In genomic region chr2:238015705-238016104, GRCh38 we compare ENCODE assay signal across 14 cellular contexts. TPM values are rescaled to one million over a fixed set of nuclear protein-coding genes. Genes with fewer than 3 reads are reported as not detected.
DNase-seq lines count a peak whose midpoint lies in the region; ATAC-seq, FAIRE-seq and TF ChIP-seq lines count a peak whose summit lies in the region.
"Had no signal": no experiment of that assay in that cellular context is flagged by ENCODE, and none has a peak within 500 bp of the region (broad histone marks: within the 10 kb centered on the region; RNA-seq: fewer than 3 reads in every experiment).

No MANE protein-coding gene starts in this region.

- no TSS peak for BruUV-seq in GM12878 (replicated peaks; lab: Mats Ljungman, UMichigan)

- CTCF ChIA-PET in GM12878 (lab: Yijun Ruan, JAX), result interaction anchor here (0.6 to 1.7 kb wide), 8 partner anchors 13 to 158 kb away, joined by 3 to 9 read pairs (median 4); no protein-coding TSS in a partner anchor

- TF ChIP-seq CTCF in GM23338 (conservative IDR thresholded peaks at IDR 0.05; ENCODE audit: low read depth in 2 of 2) (peak; percentile 43 to 54), GM12878 (IDR thresholded peaks at IDR 0.05 in 2 of 3, conservative IDR thresholded peaks at IDR 0.05 in 1 of 3; ENCODE audit: control insufficient read depth in 2 of 3, extremely low read depth in 1 of 3, insufficient read depth in 1 of 3, low read depth in 3 of 3, low read length in 3 of 3) (peak in 2 of 3 experiments; percentile 11 to 28; a peak in 2 of 6 replicates), coronary artery (IDR thresholded peaks at IDR 0.05) (no peak), hepatocyte (IDR thresholded peaks at IDR 0.05; ENCODE audit: poor library complexity) (no peak)

- peaks cover 2% of the 10 kb centered on the region for H3K79me1 ChIP-seq in mesendoderm (ENCODE audit: low read length)

- no peak overlapping the region for H3K27ac Mint-ChIP-seq in GM23338

- no peak overlapping the region for H2BK15ac ChIP-seq in mesendoderm (replicated peaks; ENCODE audit: low read depth)

- H3K9ac ChIP-seq in GM12878 (ENCODE audit: control insufficient read depth, insufficient read depth, low read length) (no peak overlapping the region), mesendoderm (ENCODE audit: low read length) (no peak overlapping the region)

- peak; percentile 52 for DNase-seq in D341Med (ENCODE audit: low spot score)
- no peak for DNase-seq in GM23338 (ENCODE audit: low spot score)
- no peak for DNase-seq in GM12878 (ENCODE audit: low read depth, low spot score)
- DNase-seq in mesendoderm, result peak; percentile 3
- DNase-seq in UCSD-AML1 (lab: John Stamatoyannopoulos, UW; ENCODE audit: unreplicated experiment), result no peak
- DNase-seq in coronary artery (ENCODE audit: low spot score), result no peak
- no peak for DNase-seq in hepatocyte (ENCODE audit: low spot score)
- DNase-seq: midbrain, NCI-H1048, NCI-H446 treated with DMSO at 0.1 percent for 48 hours, SHP77 had no signal

- H3K4me1 ChIP-seq in GM23338 (ENCODE audit: insufficient read depth), result no peaks in the 10 kb centered on the region
- H3K4me1 ChIP-seq in GM12878 (ENCODE audit: control insufficient read depth, insufficient read depth, low read length), result no peaks in the 10 kb centered on the region
- no peaks in the 10 kb centered on the region for H3K4me1 ChIP-seq in mesendoderm (ENCODE audit: control insufficient read depth, low read depth, low read length)
- no peaks in the 10 kb centered on the region for H3K4me1 ChIP-seq in hepatocyte (ENCODE audit: insufficient read depth)
- H3K4me1 ChIP-seq: suprapubic skin had no signal

- H3K18ac ChIP-seq in mesendoderm (ENCODE audit: low read length), result no peak overlapping the region

- no peak overlapping the region for H2BK120ac ChIP-seq in mesendoderm (ENCODE audit: low read depth, low read length)

- H3K27me3 ChIP-seq in GM23338 (ENCODE audit: insufficient read depth) (no peaks in the 10 kb centered on the region), GM12878 (replicated peaks in 1 of 2; ENCODE audit: control insufficient read depth in 2 of 2, insufficient read depth in 2 of 2, low read length in 1 of 2) (no peaks in the 10 kb centered on the region), mesendoderm (ENCODE audit: insufficient read depth, low read length, poor library complexity) (no peaks in the 10 kb centered on the region), hepatocyte (no peaks in the 10 kb centered on the region)
- H3K27me3 ChIP-seq: right atrium auricular region, suprapubic skin had no signal

- H3K9me3 ChIP-seq in GM12878 (replicated peaks; ENCODE audit: control insufficient read depth, insufficient read depth, low read length), result no peaks in the 10 kb centered on the region
- H3K9me3 ChIP-seq in hepatocyte (ENCODE audit: low read depth), result no peaks in the 10 kb centered on the region
- H3K9me3 ChIP-seq: right atrium auricular region, suprapubic skin had no signal

- TF ChIP-seq POLR2A in GM12878 (IDR thresholded peaks at IDR 0.05; ENCODE audit: low read depth, low read length), result no peak

- no peaks in the 10 kb centered on the region for H3K9me3 Mint-ChIP-seq in GM23338

- H3K27ac ChIP-seq in GM23338 (ENCODE audit: low read depth) (no peak overlapping the region), GM12878 (ENCODE audit: control insufficient read depth, insufficient read depth) (no peak overlapping the region), mesendoderm (ENCODE audit: low read depth, low read length) (no peak overlapping the region), coronary artery (no peak overlapping the region), hepatocyte (no peak overlapping the region)
- H3K27ac ChIP-seq: right atrium auricular region, suprapubic skin had no signal

- H3K4me2 ChIP-seq in GM23338 (no peak overlapping the region), GM12878 (ENCODE audit: control insufficient read depth, insufficient read depth) (no peak overlapping the region), mesendoderm (ENCODE audit: low read length) (no peak overlapping the region), hepatocyte (no peak overlapping the region)

- peak; percentile 45; the same call in 1 of the 3 replicates for ATAC-seq in GM23338
- ATAC-seq in GM12878, result 0 out of 3 replicates have a peak, but pooled peaks have one; percentile 25

- H3K4me3 ChIP-seq in GM23338 (no peak overlapping the region), GM12878 (no peak overlapping the region), mesendoderm (ENCODE audit: low read length) (no peak overlapping the region), coronary artery (no peak overlapping the region), hepatocyte (no peak overlapping the region)
- H3K4me3 ChIP-seq: right atrium auricular region, suprapubic skin had no signal

- no peak for FAIRE-seq in GM12878 (lab: Jason Lieb, UNC)
- FAIRE-seq: astrocyte had no signal

- RAD21 ChIA-PET in GM12878 (lab: Charles Lee; ENCODE audit: unreplicated experiment), result interaction anchor here (1.7 kb wide), 1 partner anchor 47 kb away, joined by 7 read pairs; no protein-coding TSS in a partner anchor

- POLR2A ChIA-PET in GM12878 (lab: Charles Lee), result no interaction called here

- no peak overlapping the region for H4K8ac ChIP-seq in mesendoderm (ENCODE audit: low read depth, low read length)

- no peak for TF ChIP-seq EP300 in GM12878 (IDR thresholded peaks at IDR 0.05; ENCODE audit: borderline replicate concordance in 1 of 2, control insufficient read depth in 1 of 2, low read depth in 2 of 2, low read length in 2 of 2)

- H2BK5ac ChIP-seq in mesendoderm (ENCODE audit: low read length), result no peak overlapping the region

- H2AFZ ChIP-seq in GM23338 (no peak overlapping the region), GM12878 (ENCODE audit: control insufficient read depth, low read depth, low read length) (no peak overlapping the region), hepatocyte (no peak overlapping the region)

- H3K36me3 ChIP-seq in GM23338 (ENCODE audit: insufficient read depth) (no peaks in the 10 kb centered on the region), GM12878 (ENCODE audit: control insufficient read depth in 2 of 2, insufficient read depth in 2 of 2, low read length in 1 of 2) (peaks cover 0 to 3% of the 10 kb centered on the region in 2 experiments; a peak in 2 of 4 replicates), mesendoderm (ENCODE audit: control insufficient read depth, insufficient read depth, low read length) (no peaks in the 10 kb centered on the region), hepatocyte (replicated peaks; ENCODE audit: insufficient read depth, low read depth) (no peaks in the 10 kb centered on the region)

- H3K23ac ChIP-seq in mesendoderm (ENCODE audit: low read length), result no peak overlapping the region

- peaks cover 4% of the 10 kb centered on the region; the same call in 1 of the 2 replicates for H4K20me1 ChIP-seq in GM23338 (replicated peaks; ENCODE audit: insufficient read depth)
- no peaks in the 10 kb centered on the region for H4K20me1 ChIP-seq in GM12878 (ENCODE audit: control insufficient read depth, insufficient read depth)
- H4K20me1 ChIP-seq in hepatocyte (ENCODE audit: insufficient read depth, poor library complexity, severe bottlenecking), result peaks cover 4% of the 10 kb centered on the region

- H3K4me1 Mint-ChIP-seq in GM23338, result no peaks in the 10 kb centered on the region; the same call in 2 of the 3 replicates

- H3F3A ChIP-seq in GM23338 (replicated peaks; ENCODE audit: low read depth), result no peaks in the 10 kb centered on the region

- H4K5ac ChIP-seq in mesendoderm (ENCODE audit: low read length), result no peak overlapping the region

- H3K4me3 Mint-ChIP-seq in GM23338, result no peak overlapping the region

- H2AK5ac ChIP-seq in mesendoderm (ENCODE audit: low read length), result no peak overlapping the region

- no peak overlapping the region for H3K56ac ChIP-seq in mesendoderm (ENCODE audit: low read length)

- no peaks in the 10 kb centered on the region for H3K9me2 ChIP-seq in GM23338 (ENCODE audit: insufficient read depth)
- no peaks in the 10 kb centered on the region for H3K9me2 ChIP-seq in hepatocyte (replicated peaks; ENCODE audit: insufficient read depth)

- H3K4ac ChIP-seq in mesendoderm (ENCODE audit: low read depth, low read length), result no peak overlapping the region

- TF ChIP-seq RAD21 in GM12878 (IDR thresholded peaks at IDR 0.05; ENCODE audit: insufficient read depth, low read depth, low read length), result peak; percentile 19; the same call in 1 of the 2 replicates

- SMC1A ChIA-PET in GM12878 (lab: Charles Lee; ENCODE audit: uncharacterized antibody, unreplicated experiment), result interaction anchor here (1.3 kb wide), 1 partner anchor 46 kb away, joined by 11 read pairs; no protein-coding TSS in a partner anchor

- intact Hi-C loops in GM12878 (cut with micrococcal nuclease; ENCODE audit: unreplicated experiment), result no loop called here

- peaks cover 6% of the 10 kb centered on the region; the same call in 1 of the 3 replicates for H3K36me3 Mint-ChIP-seq in GM23338 (ENCODE audit: low read depth)

- in situ Hi-C loops in GM12878 (cut with MboI), result no loop called here

- WGBS in GM12878 (ENCODE audit: insufficient coverage, insufficient replicate concordance, low lambda C conversion rate, missing lambda C conversion rate), result 75% methylated on average over 4 of the region's 4 CpGs
- no CpG with 5 or more reads among the region's 4 CpGs for WGBS in mesendoderm (ENCODE audit: extremely low coverage, insufficient coverage, low lambda C conversion rate)
- 94% methylated on average over 4 of the region's 4 CpGs for WGBS in hepatocyte (ENCODE audit: low lambda C conversion rate, missing lambda C conversion rate)

- H3K79me2 ChIP-seq in GM23338 (replicated peaks; ENCODE audit: insufficient read depth) (peaks cover 6% of the 10 kb centered on the region), GM12878 (ENCODE audit: control insufficient read depth, insufficient read depth, low read length) (no peaks in the 10 kb centered on the region), mesendoderm (ENCODE audit: control insufficient read depth, insufficient read depth, low read length) (no peaks in the 10 kb centered on the region), hepatocyte (peaks cover 5% of the 10 kb centered on the region)

- peaks cover 2% of the 10 kb centered on the region for H3K27me3 Mint-ChIP-seq in GM23338 (ENCODE audit: insufficient read depth, low read depth, poor library complexity)

RNA-seq across cellular contexts. Expression of gene SCLY, which starts 45.1 kb away (rescaled TPM):
- total RNA-seq in GM23338 (2014; rRNA removed; shearing (Covaris generic)), result 68.9 and 80.3 TPM in 2 replicates
- polyA plus RNA-seq in GM23338 (2016; fragmentation: Nextera tagmentation; extraction: Ambion mirVana), result 57.2 and 61.1 TPM in 2 replicates
- total RNA-seq in GM12878 (2013; cell fraction: nucleolus; rRNA removed), result 121 and 125 TPM in 2 replicates
- 35.4 and 37.9 TPM in 2 replicates for total RNA-seq in GM12878 (2014; rRNA removed)
- total RNA-seq in GM12878 (2014; rRNA removed; fragmentation: Illumina TruSeq; extraction: Trizol), result 22.6 and 24.4 TPM in 2 replicates
- 31.9 and 34.3 TPM in 2 replicates for total RNA-seq in GM12878 (2021)
- polyA plus RNA-seq in GM12878 (2011; ENCODE audit: low read depth), result 10.1 TPM
- polyA plus RNA-seq in GM12878 (2011; rRNA removed), result 31.9 and 42.2 TPM in 2 replicates
- 38.5 and 49.2 TPM in 2 replicates for polyA plus RNA-seq in GM12878 (2011; cell fraction: cytosol; rRNA removed)
- polyA plus RNA-seq in GM12878 (2011; cell fraction: nucleus; rRNA removed), result 71.2 and 92.5 TPM in 2 replicates
- polyA plus RNA-seq in GM12878 (2012), result 11.0 and 12.3 TPM in 2 replicates
- 22.2 and 22.3 TPM in 2 replicates for polyA plus RNA-seq in GM12878 (2014; fragmentation: Illumina TruSeq; extraction: Trizol)
- 1 to 10 TPM; 3.3 to 3.6 TPM for polyA plus RNA-seq in GM12878 (2014; fragmentation: Nextera tagmentation; extraction: Ambion mirVana)
- 30.3 and 35.2 TPM in 2 replicates for polyA plus RNA-seq in GM12878 (2014; rRNA removed)
- polyA plus RNA-seq in GM12878 (2016; fragmentation: Nextera tagmentation; extraction: Ambion mirVana), result 10 to 100 TPM; 46.4 to 49.1 TPM
- 46.1 and 55.5 TPM in 2 replicates for polyA minus RNA-seq in GM12878 (2011; rRNA and poly(A)+ RNA removed)
- polyA minus RNA-seq in GM12878 (2011; cell fraction: cytosol; rRNA and poly(A)+ RNA removed), result 10.7 and 21.7 TPM in 2 replicates
- 37.5 and 75.9 TPM in 2 replicates for polyA minus RNA-seq in GM12878 (2011; cell fraction: nucleus; rRNA and poly(A)+ RNA removed)
- 35.0 TPM for polyA plus RNA-seq in mesendoderm (2013, experiment 1 of 2)
- polyA plus RNA-seq in mesendoderm (2013, experiment 2 of 2), result 35.4 TPM
- 12.7 and 16.5 TPM in 2 replicates for total RNA-seq in hepatocyte
- polyA plus RNA-seq in hepatocyte, result 21.1 and 21.3 TPM in 2 replicates

RNA-seq across cellular contexts. Expression of gene UBE2F, which starts 48.9 kb away (rescaled TPM):
- total RNA-seq in GM23338 (2014; rRNA removed; shearing (Covaris generic)), result 56.7 and 106 TPM in 2 replicates
- polyA plus RNA-seq in GM23338 (2016; fragmentation: Nextera tagmentation; extraction: Ambion mirVana), result 91.3 and 98.2 TPM in 2 replicates
- 24.5 and 32.9 TPM in 2 replicates for total RNA-seq in GM12878 (2013; cell fraction: nucleolus; rRNA removed)
- total RNA-seq in GM12878 (2014; rRNA removed), result 18.2 and 26.3 TPM in 2 replicates
- total RNA-seq in GM12878 (2014; rRNA removed; fragmentation: Illumina TruSeq; extraction: Trizol), result 28.0 and 30.3 TPM in 2 replicates
- total RNA-seq in GM12878 (2021), result 26.1 and 27.7 TPM in 2 replicates
- polyA plus RNA-seq in GM12878 (2011; ENCODE audit: low read depth), result 12.6 TPM
- 56.6 and 59.8 TPM in 2 replicates for polyA plus RNA-seq in GM12878 (2011; rRNA removed)
- 33.5 and 49.0 TPM in 2 replicates for polyA plus RNA-seq in GM12878 (2011; cell fraction: cytosol; rRNA removed)
- polyA plus RNA-seq in GM12878 (2011; cell fraction: nucleus; rRNA removed), result 16.7 and 18.0 TPM in 2 replicates
- polyA plus RNA-seq in GM12878 (2012), result 13.1 and 16.0 TPM in 2 replicates
- 47.6 and 53.7 TPM in 2 replicates for polyA plus RNA-seq in GM12878 (2014; fragmentation: Illumina TruSeq; extraction: Trizol)
- polyA plus RNA-seq in GM12878 (2014; fragmentation: Nextera tagmentation; extraction: Ambion mirVana), result 10 to 100 TPM; 12.3 to 21.9 TPM
- 34.9 and 39.9 TPM in 2 replicates for polyA plus RNA-seq in GM12878 (2014; rRNA removed)
- polyA plus RNA-seq in GM12878 (2016; fragmentation: Nextera tagmentation; extraction: Ambion mirVana), result 10 to 100 TPM; 58.1 to 64.4 TPM
- polyA minus RNA-seq in GM12878 (2011; rRNA and poly(A)+ RNA removed), result 15.0 and 19.3 TPM in 2 replicates
- 6.4 and 13.5 TPM in 2 replicates for polyA minus RNA-seq in GM12878 (2011; cell fraction: cytosol; rRNA and poly(A)+ RNA removed)
- polyA minus RNA-seq in GM12878 (2011; cell fraction: nucleus; rRNA and poly(A)+ RNA removed), result 12.8 and 21.8 TPM in 2 replicates
- polyA plus RNA-seq in mesendoderm (2013, experiment 1 of 2), result 47.8 TPM
- polyA plus RNA-seq in mesendoderm (2013, experiment 2 of 2), result 49.3 TPM
- 52.8 and 59.8 TPM in 2 replicates for total RNA-seq in hepatocyte
- polyA plus RNA-seq in hepatocyte, result 60.1 and 66.7 TPM in 2 replicates

Comparison
In these comparisons a context has a peak if more than half of its experiments do, and no peak if none do; other contexts are left out.
1. DNase-seq: peak in D341Med (single experiment) and mesendoderm (single experiment); none in GM23338 (single experiment), GM12878 (single experiment), UCSD-AML1 (single experiment), coronary artery (single experiment) and hepatocyte (single experiment).
2. CTCF ChIP-seq: peak in GM23338 (2 of 2) and GM12878 (2 of 3); none in coronary artery (single experiment) and hepatocyte (single experiment).